Comparison of ENCODE assay signal across 35 cellular contexts in the genomic region with DNA sequence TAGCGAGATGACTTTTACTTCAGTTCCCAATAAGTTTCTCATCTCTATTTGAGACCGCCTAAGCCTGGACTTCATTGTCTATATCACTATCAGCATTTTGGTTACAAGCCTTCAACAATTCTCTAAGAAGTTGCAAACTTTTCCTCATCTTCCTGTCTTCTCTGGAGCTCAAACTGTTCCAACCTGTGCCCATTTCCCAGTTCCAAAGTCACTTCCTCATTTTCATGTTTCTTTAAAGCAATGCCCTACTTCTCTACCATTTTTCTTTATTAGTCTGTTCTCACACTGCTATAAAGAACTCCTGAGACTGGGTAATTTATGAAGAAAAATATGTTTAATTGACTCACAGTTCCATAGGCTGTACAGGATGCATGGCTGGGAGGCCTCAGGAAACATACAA.
"Had no signal": no experiment of that assay in that cellular context is flagged by ENCODE, and none has a peak within 500 bp of the region (broad histone marks: within the 10 kb centered on the region; RNA-seq: fewer than 3 reads in every experiment).

No MANE protein-coding gene starts in this region.

- H3K36me3 ChIP-seq: ascending aorta, cardiac muscle cell, colonic mucosa had no signal

- H3K36me3 Mint-ChIP-seq: activated CD8-positive, alpha-beta memory T cell treated with anti-CD3 and anti-CD28 coated beads, Interleukin-2, amount 10 ng/mL, durations not matched to agents 7 days and 5 days; activated naive CD4-positive, alpha-beta T cell treated with anti-CD3 and anti-CD28 coated beads, Interleukin-2, amount 10 ng/mL, durations not matched to agents 7 days and 5 days; activated naive CD4-positive, alpha-beta T cell treated with anti-CD3 and anti-CD28 coated beads, Interleukin-2, amount 50 U/mL, for 24 hours; activated naive CD8-positive, alpha-beta T cell; activated naive CD8-positive, alpha-beta T cell treated with anti-CD3 and anti-CD28 coated beads, Interleukin-2, amount 10 ng/mL, durations not matched to agents 7 days and 5 days; brain had no signal

- H3K4me3 ChIP-seq: ascending aorta, cardiac muscle cell, colonic mucosa had no signal

- FAIRE-seq: TTC549 had no signal

- H3K27me3 Mint-ChIP-seq: activated B cell treated with CpG ODN at 0.5 μM for 24 hours; activated CD4-positive, alpha-beta memory T cell treated with anti-CD3 and anti-CD28 coated beads, Interleukin-2, amount 10 ng/mL, durations not matched to agents 7 days and 5 days; activated CD4-positive, alpha-beta T cell treated with anti-CD3 and anti-CD28 coated beads, Interleukin-2, amount 10 ng/mL, durations not matched to agents 24 days and 14 days; activated CD8-positive, alpha-beta memory T cell treated with anti-CD3 and anti-CD28 coated beads, Interleukin-2, amount 10 ng/mL, durations not matched to agents 7 days and 5 days; activated naive CD4-positive, alpha-beta T cell treated with anti-CD3 and anti-CD28 coated beads, Interleukin-2, amount 10 ng/mL, durations not matched to agents 7 days and 5 days; activated naive CD4-positive, alpha-beta T cell treated with anti-CD3 and anti-CD28 coated beads, Interleukin-2, amount 50 U/mL, for 24 hours; activated naive CD8-positive, alpha-beta T cell; activated naive CD8-positive, alpha-beta T cell treated with anti-CD3 and anti-CD28 coated beads, Interleukin-2, amount 10 ng/mL, durations not matched to agents 7 days and 5 days; activated naive CD8-positive, alpha-beta T cell treated with anti-CD3 and anti-CD28 coated beads, Interleukin-2, amount 50 U/mL, for 24 hours; activated T-cell treated with anti-CD3 and anti-CD28 coated beads, Interleukin-2, amount 50 U/mL, for 24 hours; brain; central memory CD8-positive, alpha-beta T cell had no signal

- H3K4me1 Mint-ChIP-seq: activated B cell treated with CpG ODN at 0.5 μM for 24 hours; activated CD4-positive, alpha-beta T cell treated with anti-CD3 and anti-CD28 coated beads, Interleukin-2, amount 10 ng/mL, durations not matched to agents 24 days and 14 days; activated naive CD4-positive, alpha-beta T cell treated with anti-CD3 and anti-CD28 coated beads, Interleukin-2, amount 10 ng/mL, durations not matched to agents 7 days and 5 days; activated naive CD4-positive, alpha-beta T cell treated with anti-CD3 and anti-CD28 coated beads, Interleukin-2, amount 50 U/mL, for 24 hours; brain; central memory CD8-positive, alpha-beta T cell had no signal

- ATAC-seq: activated CD8-positive, alpha-beta memory T cell treated with anti-CD3 and anti-CD28 coated beads, Interleukin-2, amount 10 ng/mL, durations not matched to agents 7 days and 5 days; activated CD8-positive, alpha-beta T cell treated with anti-CD3 and anti-CD28 coated beads, Interleukin-2, amount 10 ng/mL, durations not matched to agents 7 days and 5 days; activated naive CD8-positive, alpha-beta T cell treated with anti-CD3 and anti-CD28 coated beads, Interleukin-2, amount 50 U/mL, for 24 hours had no signal

- H3K9me3 Mint-ChIP-seq: activated B cell treated with CpG ODN at 0.5 μM for 24 hours; activated CD4-positive, alpha-beta memory T cell treated with anti-CD3 and anti-CD28 coated beads, Interleukin-2, amount 10 ng/mL, durations not matched to agents 7 days and 5 days; activated CD4-positive, alpha-beta T cell treated with anti-CD3 and anti-CD28 coated beads, Interleukin-2, amount 10 ng/mL, durations not matched to agents 24 days and 14 days; activated naive CD4-positive, alpha-beta T cell treated with anti-CD3 and anti-CD28 coated beads, Interleukin-2, amount 10 ng/mL, durations not matched to agents 7 days and 5 days; activated naive CD4-positive, alpha-beta T cell treated with anti-CD3 and anti-CD28 coated beads, Interleukin-2, amount 50 U/mL, for 24 hours; activated naive CD8-positive, alpha-beta T cell treated with anti-CD3 and anti-CD28 coated beads, Interleukin-2, amount 10 ng/mL, durations not matched to agents 7 days and 5 days; activated naive CD8-positive, alpha-beta T cell treated with anti-CD3 and anti-CD28 coated beads, Interleukin-2, amount 50 U/mL, for 24 hours; activated T-cell treated with anti-CD3 and anti-CD28 coated beads, Interleukin-2, amount 50 U/mL, for 24 hours; activated T-helper 2 cell treated with anti-CD3 and anti-CD28 coated beads, Interferon-gamma antibody, Interleukin-2, Interleukin-4, amounts not matched to agents 10 μg/mL and 5 μg/mL and 100 μg/mL, durations not matched to agents 14 hours and 24 hours and 36 hours; T-helper 2 cell treated with Interferon-gamma antibody and Interleukin-4, amounts not matched to agents 5 μg/mL and 100 μg/mL, for 36 hours had no signal

- H3K4me1 ChIP-seq: ascending aorta, colonic mucosa had no signal

- H3K4me3 Mint-ChIP-seq: activated B cell treated with CpG ODN at 0.5 μM for 24 hours; activated CD4-positive, alpha-beta memory T cell treated with anti-CD3 and anti-CD28 coated beads, Interleukin-2, amount 10 ng/mL, durations not matched to agents 7 days and 5 days; activated CD4-positive, alpha-beta T cell treated with anti-CD3 and anti-CD28 coated beads, Interleukin-2, amount 10 ng/mL, durations not matched to agents 24 days and 14 days; activated CD8-positive, alpha-beta memory T cell treated with anti-CD3 and anti-CD28 coated beads, Interleukin-2, amount 10 ng/mL, durations not matched to agents 7 days and 5 days; activated CD8-positive, alpha-beta T cell treated with anti-CD3 and anti-CD28 coated beads, Interleukin-2, amount 10 ng/mL, durations not matched to agents 7 days and 5 days; activated naive CD4-positive, alpha-beta T cell treated with anti-CD3 and anti-CD28 coated beads, Interleukin-2, amount 10 ng/mL, durations not matched to agents 7 days and 5 days; activated naive CD4-positive, alpha-beta T cell treated with anti-CD3 and anti-CD28 coated beads, Interleukin-2, amount 50 U/mL, for 24 hours; activated naive CD8-positive, alpha-beta T cell; activated naive CD8-positive, alpha-beta T cell treated with anti-CD3 and anti-CD28 coated beads, Interleukin-2, amount 10 ng/mL, durations not matched to agents 7 days and 5 days; activated naive CD8-positive, alpha-beta T cell treated with anti-CD3 and anti-CD28 coated beads, Interleukin-2, amount 50 U/mL, for 24 hours; activated T-cell treated with anti-CD3 and anti-CD28 coated beads, Interleukin-2, amount 50 U/mL, for 24 hours; brain; central memory CD8-positive, alpha-beta T cell; T-helper 2 cell treated with Interferon-gamma antibody and Interleukin-4, amounts not matched to agents 5 μg/mL and 100 μg/mL, for 36 hours had no signal

- DNase-seq: activated B cell treated with CpG ODN at 0.5 μM for 24 hours; activated CD4-positive, alpha-beta memory T cell treated with anti-CD3 and anti-CD28 coated beads, Interleukin-2, amount 10 ng/mL, durations not matched to agents 7 days and 5 days; activated CD4-positive, alpha-beta T cell treated with anti-CD3 and anti-CD28 coated beads for 4 hours; activated CD4-positive, alpha-beta T cell treated with anti-CD3 and anti-CD28 coated beads, Interleukin-2, amount 10 ng/mL, durations not matched to agents 24 days and 14 days; activated CD4-positive, alpha-beta T cell treated with anti-CD3 and anti-CD28 coated beads, Interleukin-2, amount 50 U/mL, for 48 hours; activated CD4-positive, CD25-positive, alpha-beta regulatory T cell treated with anti-CD3 and anti-CD28 coated beads, Interleukin-2, amount 50 U/mL, for 72 hours; activated CD8-positive, alpha-beta memory T cell treated with anti-CD3 and anti-CD28 coated beads for 24 hours; activated CD8-positive, alpha-beta memory T cell treated with anti-CD3 and anti-CD28 coated beads, Interleukin-2, amount 10 ng/mL, durations not matched to agents 7 days and 5 days; activated CD8-positive, alpha-beta memory T cell treated with anti-CD3 and anti-CD28 coated beads, Interleukin-2, amount 50 U/mL, for 48 hours; activated CD8-positive, alpha-beta T cell treated with anti-CD3 and anti-CD28 coated beads, Interleukin-2, amount 10 ng/mL, durations not matched to agents 7 days and 5 days; activated effector memory CD4-positive, alpha-beta T cell treated with Interleukin-2 at 50 U/mL for 16 hours; activated gamma-delta T cell; activated naive CD4-positive, alpha-beta T cell treated with anti-CD3 and anti-CD28 coated beads, Interleukin-2, amount 10 ng/mL, durations not matched to agents 7 days and 5 days; activated naive CD4-positive, alpha-beta T cell treated with Interleukin-2 at 50 U/mL for 16 hours; activated naive CD8-positive, alpha-beta T cell treated with anti-CD3 and anti-CD28 coated beads, Interleukin-2, amount 10 ng/mL, durations not matched to agents 7 days and 5 days; activated naive CD8-positive, alpha-beta T cell treated with anti-CD3 and anti-CD28 coated beads, Interleukin-2, amount 50 U/mL, for 24 hours; activated T-cell treated with anti-CD3 and anti-CD28 coated beads, Interleukin-2, amount 50 U/mL, for 24 hours; activated T-cell treated with anti-CD3 and anti-CD28 coated beads, Interleukin-2, amount 50 U/mL, for 48 hours; amygdala; anterior cingulate cortex; caudate nucleus; cerebellar nuclear complex; colonic mucosa; T-helper 2 cell; T-helper 9 cell had no signal

- H3K9me3 ChIP-seq: ascending aorta, colonic mucosa had no signal

- H3K27ac ChIP-seq: ascending aorta, cardiac muscle cell, colonic mucosa, VCaP had no signal

- H3K27ac Mint-ChIP-seq: activated B cell treated with CpG ODN at 0.5 μM for 24 hours; activated CD4-positive, alpha-beta memory T cell treated with anti-CD3 and anti-CD28 coated beads, Interleukin-2, amount 10 ng/mL, durations not matched to agents 7 days and 5 days; activated CD4-positive, alpha-beta T cell treated with anti-CD3 and anti-CD28 coated beads, Interleukin-2, amount 10 ng/mL, durations not matched to agents 24 days and 14 days; activated CD8-positive, alpha-beta memory T cell treated with anti-CD3 and anti-CD28 coated beads, Interleukin-2, amount 10 ng/mL, durations not matched to agents 7 days and 5 days; activated CD8-positive, alpha-beta T cell treated with anti-CD3 and anti-CD28 coated beads, Interleukin-2, amount 10 ng/mL, durations not matched to agents 7 days and 5 days; activated naive CD4-positive, alpha-beta T cell treated with anti-CD3 and anti-CD28 coated beads, Interleukin-2, amount 10 ng/mL, durations not matched to agents 7 days and 5 days; activated naive CD4-positive, alpha-beta T cell treated with anti-CD3 and anti-CD28 coated beads, Interleukin-2, amount 50 U/mL, for 24 hours; activated naive CD8-positive, alpha-beta T cell; activated naive CD8-positive, alpha-beta T cell treated with anti-CD3 and anti-CD28 coated beads, Interleukin-2, amount 10 ng/mL, durations not matched to agents 7 days and 5 days; activated naive CD8-positive, alpha-beta T cell treated with anti-CD3 and anti-CD28 coated beads, Interleukin-2, amount 50 U/mL, for 24 hours; activated T-cell treated with anti-CD3 and anti-CD28 coated beads, Interleukin-2, amount 50 U/mL, for 24 hours; activated T-helper 2 cell treated with anti-CD3 and anti-CD28 coated beads, Interferon-gamma antibody, Interleukin-2, Interleukin-4, amounts not matched to agents 10 μg/mL and 5 μg/mL and 100 μg/mL, durations not matched to agents 14 hours and 24 hours and 36 hours; brain; T-helper 2 cell treated with Interferon-gamma antibody and Interleukin-4, amounts not matched to agents 5 μg/mL and 100 μg/mL, for 36 hours had no signal

- H3K27me3 ChIP-seq: ascending aorta, cardiac muscle cell, colonic mucosa had no signal
